ENCODE assay signal across 13 cellular contexts in the genomic region with DNA sequence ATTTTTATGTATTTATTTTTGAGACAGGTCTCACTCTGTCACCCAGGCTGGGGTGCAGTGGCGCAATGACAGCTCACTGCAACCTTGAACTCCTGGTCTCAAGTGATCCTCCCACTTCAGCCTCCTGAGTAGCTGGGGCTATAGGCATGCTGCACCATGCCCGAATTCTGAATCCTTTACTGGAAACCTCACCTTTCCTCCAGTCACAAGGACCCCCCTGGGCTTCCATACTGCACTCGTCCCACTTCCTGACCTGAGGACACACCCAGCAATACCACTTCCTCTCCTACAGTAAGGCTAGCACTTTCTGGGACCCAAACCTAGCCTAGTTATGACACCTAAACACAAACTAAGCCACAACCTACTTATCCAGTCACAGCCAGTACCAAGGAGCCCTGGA.
DNase-seq lines count a peak whose midpoint lies in the region; ATAC-seq, FAIRE-seq and TF ChIP-seq lines count a peak whose summit lies in the region.
"Had no signal": no experiment of that assay in that cellular context is flagged by ENCODE, and none has a peak within 500 bp of the region (broad histone marks: within the 10 kb centered on the region; RNA-seq: fewer than 3 reads in every experiment).

No MANE protein-coding gene starts in this region.

- peaks cover 42% of the 10 kb centered on the region for H3K36me3 Mint-ChIP-seq in dendritic cell treated with granulocyte-macrophage colony-stimulating factor and Interleukin-4, amounts not matched to agents 40 ng/mL and 50 ng/mL, for 4 days (ENCODE audit: low read depth)

- H3K4me3 Mint-ChIP-seq in dendritic cell treated with granulocyte-macrophage colony-stimulating factor and Interleukin-4, amounts not matched to agents 40 ng/mL and 50 ng/mL, for 4 days: no peak overlapping the region

- H3K27ac ChIP-seq in OCI-LY3 (ENCODE audit: low read length): no peak overlapping the region
- H3K27ac ChIP-seq: uterus had no signal

- no peaks in the 10 kb centered on the region for H3K9me3 ChIP-seq in OCI-LY3 (ENCODE audit: insufficient read depth, low read length)
- H3K9me3 ChIP-seq: Caco-2, uterus had no signal

- no peaks in the 10 kb centered on the region for H3K27me3 Mint-ChIP-seq in dendritic cell treated with granulocyte-macrophage colony-stimulating factor and Interleukin-4, amounts not matched to agents 40 ng/mL and 50 ng/mL, for 4 days
- H3K27me3 Mint-ChIP-seq: progenitor cell of endocrine pancreas had no signal

- TF ChIP-seq CTCF in OCI-LY3 (IDR thresholded peaks at IDR 0.05; ENCODE audit: low read depth, low read length) (no peak), lower leg skin (IDR thresholded peaks at IDR 0.05) (no peak)

- peaks cover 9% of the 10 kb centered on the region; the same call in 1 of the 2 replicates for H3K4me1 ChIP-seq in OCI-LY3 (ENCODE audit: low read length)
- H3K4me1 ChIP-seq: uterus had no signal

- peaks cover 3% of the 10 kb centered on the region; the same call in 1 of the 2 replicates for H4K20me1 ChIP-seq in OCI-LY3 (ENCODE audit: insufficient read depth, low read length)

- 63 to 74% methylated on average over 3 of the region's 3 CpGs for WGBS in lower leg skin, 2 donors

- ATAC-seq in HG03457 (IDR thresholded peaks at IDR 0.05; ENCODE audit: unreplicated experiment): no peak
- ATAC-seq: HCT116 had no signal

- peaks cover 46% of the 10 kb centered on the region for H3K79me2 ChIP-seq in OCI-LY3 (ENCODE audit: low read length)

- no peak overlapping the region for H2AFZ ChIP-seq in OCI-LY3 (ENCODE audit: low read depth, low read length)

- no peaks in the 10 kb centered on the region for H3K36me3 ChIP-seq in OCI-LY3 (replicated peaks; ENCODE audit: low read depth, low read length)
- H3K36me3 ChIP-seq: uterus had no signal

- peak overlapping the region; percentile 23; the same call in 1 of the 2 replicates for H3K4me2 ChIP-seq in OCI-LY3 (ENCODE audit: low read length)

- no peaks in the 10 kb centered on the region for H3K9me3 Mint-ChIP-seq in dendritic cell treated with granulocyte-macrophage colony-stimulating factor and Interleukin-4, amounts not matched to agents 40 ng/mL and 50 ng/mL, for 4 days

- no peaks in the 10 kb centered on the region for H3K27me3 ChIP-seq in OCI-LY3 (ENCODE audit: low read depth, low read length)
- H3K27me3 ChIP-seq: uterus had no signal

- H3K9ac ChIP-seq in OCI-LY3 (ENCODE audit: low read length): no peak overlapping the region

- peaks cover 45% of the 10 kb centered on the region for H3K4me1 Mint-ChIP-seq in dendritic cell treated with granulocyte-macrophage colony-stimulating factor and Interleukin-4, amounts not matched to agents 40 ng/mL and 50 ng/mL, for 4 days (ENCODE audit: low read depth)

- DNase-seq in AML-193 (lab: John Stamatoyannopoulos, UW) (peak; percentile 22 to 47), Daoy (ENCODE audit: low read depth) (peak; percentile 63), lower leg skin (ENCODE audit: low spot score in 2 of 2) (no peak), GM12892 (ENCODE audit: insufficient read length) (no peak)
- no peak for DNase-seq in effector CD4-positive, alpha-beta T cell
- DNase-seq: Caco-2, NCI-H446 treated with DMSO at 0.1 percent for 48 hours, uterus had no signal

- intact Hi-C loops in dendritic cell treated with granulocyte-macrophage colony-stimulating factor and Interleukin-4, amounts not matched to agents 40 ng/mL and 50 ng/mL, for 4 days (cut with micrococcal nuclease): no loop called here
- intact Hi-C loops in lower leg skin (cut with DNase I; ENCODE audit: low total_unique reads): no loop called here

- H3K4me3 ChIP-seq in OCI-LY3 (ENCODE audit: low read length) (no peak overlapping the region), lower leg skin (ENCODE audit: low read depth, poor library complexity, severe bottlenecking) (no peak overlapping the region)
- H3K4me3 ChIP-seq: uterus had no signal

- FAIRE-seq in GM12892 (lab: Jason Lieb, UNC): no peak

- no peak for TF ChIP-seq POLR2A in lower leg skin (IDR thresholded peaks at IDR 0.05)
- no peak for TF ChIP-seq POLR2A in GM12892 (IDR thresholded peaks at IDR 0.05; ENCODE audit: low read depth, low read length)

- peak overlapping the region; percentile 5 for H3K27ac Mint-ChIP-seq in dendritic cell treated with granulocyte-macrophage colony-stimulating factor and Interleukin-4, amounts not matched to agents 40 ng/mL and 50 ng/mL, for 4 days
- H3K27ac Mint-ChIP-seq: progenitor cell of endocrine pancreas had no signal

Comparison
In these comparisons a context has a peak if more than half of its experiments do, and no peak if none do; other contexts are left out.
1. DNase-seq: peak in AML-193 (2 of 2) and Daoy (single experiment); none in lower leg skin (0 of 2), GM12892 (single experiment) and effector CD4-positive, alpha-beta T cell (single experiment).